1 cellular context compared by ENCODE assay signal in the genomic region with DNA sequence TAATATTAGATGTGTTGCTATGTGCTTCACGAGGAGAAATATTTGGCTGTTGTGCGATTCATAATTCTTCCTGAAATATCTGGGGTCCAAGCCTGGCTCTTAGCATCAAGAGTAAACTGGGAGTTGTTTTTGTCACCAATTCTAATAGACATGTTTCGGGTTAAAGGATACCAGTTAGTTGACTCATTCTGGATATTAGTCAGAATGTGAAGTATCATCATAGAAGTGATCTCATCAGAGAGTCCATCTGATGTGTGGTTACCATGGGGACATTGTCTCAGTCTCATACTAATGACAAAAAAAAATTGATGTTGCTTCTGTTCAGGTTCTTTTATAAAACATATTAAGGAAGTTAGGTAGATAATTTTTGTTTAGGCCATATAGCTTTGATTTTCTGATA.
TF ChIP-seq lines count a peak whose summit lies in the region.

No MANE protein-coding gene starts in this region.

TF ChIP-seq in HepG2, 621 proteins besides CTCF, POLR2A, EP300 and RAD21 (continued from another document):
- TF ChIP-seq, protein P1, sequence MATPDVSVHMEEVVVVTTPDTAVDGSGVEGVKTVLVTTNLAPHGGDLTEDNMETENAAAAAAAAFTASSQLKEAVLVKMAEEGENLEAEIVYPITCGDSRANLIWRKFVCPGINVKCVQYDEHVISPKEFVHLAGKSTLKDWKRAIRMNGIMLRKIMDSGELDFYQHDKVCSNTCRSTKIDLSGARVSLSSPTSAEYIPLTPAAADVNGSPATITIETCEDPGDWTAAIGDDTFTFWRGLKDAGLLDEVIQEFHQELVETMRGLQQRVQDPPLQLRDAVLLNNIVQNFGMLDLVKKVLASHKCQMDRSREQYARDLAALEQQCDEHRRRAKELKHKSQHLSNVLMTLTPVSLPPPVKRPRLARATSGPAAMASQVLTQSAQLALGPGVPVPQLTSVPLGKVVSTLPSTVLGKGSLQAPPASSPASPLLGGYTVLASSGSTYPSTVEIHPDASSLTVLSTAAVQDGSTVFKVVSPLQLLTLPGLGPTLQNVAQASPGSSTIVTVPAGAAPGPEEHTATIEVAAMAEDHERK (CRISPR knock-in tag; IDR thresholded peaks at IDR 0.05; ENCODE audit: low read depth): no peak
- TF ChIP-seq ASH2L (IDR thresholded peaks at IDR 0.05; ENCODE audit: insufficient read length, low read depth, low read length) (no peak), ZNF20 (CRISPR knock-in tag; IDR thresholded peaks at IDR 0.05) (no peak), ZNF296 (CRISPR knock-in tag; conservative IDR thresholded peaks at IDR 0.05) (no peak), CCDC6 (CRISPR knock-in tag; IDR thresholded peaks at IDR 0.05) (no peak), ZNF614 (CRISPR knock-in tag; IDR thresholded peaks at IDR 0.05; ENCODE audit: borderline replicate concordance) (no peak)
- TF ChIP-seq, protein P2, sequence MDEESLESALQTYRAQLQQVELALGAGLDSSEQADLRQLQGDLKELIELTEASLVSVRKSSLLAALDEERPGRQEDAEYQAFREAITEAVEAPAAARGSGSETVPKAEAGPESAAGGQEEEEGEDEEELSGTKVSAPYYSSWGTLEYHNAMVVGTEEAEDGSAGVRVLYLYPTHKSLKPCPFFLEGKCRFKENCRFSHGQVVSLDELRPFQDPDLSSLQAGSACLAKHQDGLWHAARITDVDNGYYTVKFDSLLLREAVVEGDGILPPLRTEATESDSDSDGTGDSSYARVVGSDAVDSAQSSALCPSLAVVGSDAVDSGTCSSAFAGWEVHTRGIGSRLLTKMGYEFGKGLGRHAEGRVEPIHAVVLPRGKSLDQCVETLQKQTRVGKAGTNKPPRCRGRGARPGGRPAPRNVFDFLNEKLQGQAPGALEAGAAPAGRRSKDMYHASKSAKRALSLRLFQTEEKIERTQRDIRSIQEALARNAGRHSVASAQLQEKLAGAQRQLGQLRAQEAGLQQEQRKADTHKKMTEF (CRISPR knock-in tag; IDR thresholded peaks at IDR 0.05): no peak
- TF ChIP-seq, protein P3, sequence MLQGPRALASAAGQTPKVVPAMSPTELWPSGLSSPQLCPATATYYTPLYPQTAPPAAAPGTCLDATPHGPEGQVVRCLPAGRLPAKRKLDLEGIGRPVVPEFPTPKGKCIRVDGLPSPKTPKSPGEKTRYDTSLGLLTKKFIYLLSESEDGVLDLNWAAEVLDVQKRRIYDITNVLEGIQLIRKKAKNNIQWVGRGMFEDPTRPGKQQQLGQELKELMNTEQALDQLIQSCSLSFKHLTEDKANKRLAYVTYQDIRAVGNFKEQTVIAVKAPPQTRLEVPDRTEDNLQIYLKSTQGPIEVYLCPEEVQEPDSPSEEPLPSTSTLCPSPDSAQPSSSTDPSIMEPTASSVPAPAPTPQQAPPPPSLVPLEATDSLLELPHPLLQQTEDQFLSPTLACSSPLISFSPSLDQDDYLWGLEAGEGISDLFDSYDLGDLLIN (CRISPR knock-in tag; IDR thresholded peaks at IDR 0.05; ENCODE audit: borderline replicate concordance): no peak
TF ChIP-seq in HepG2: peak in this region for 0.
